8 cellular contexts compared by ENCODE assay signal in the genomic region with DNA sequence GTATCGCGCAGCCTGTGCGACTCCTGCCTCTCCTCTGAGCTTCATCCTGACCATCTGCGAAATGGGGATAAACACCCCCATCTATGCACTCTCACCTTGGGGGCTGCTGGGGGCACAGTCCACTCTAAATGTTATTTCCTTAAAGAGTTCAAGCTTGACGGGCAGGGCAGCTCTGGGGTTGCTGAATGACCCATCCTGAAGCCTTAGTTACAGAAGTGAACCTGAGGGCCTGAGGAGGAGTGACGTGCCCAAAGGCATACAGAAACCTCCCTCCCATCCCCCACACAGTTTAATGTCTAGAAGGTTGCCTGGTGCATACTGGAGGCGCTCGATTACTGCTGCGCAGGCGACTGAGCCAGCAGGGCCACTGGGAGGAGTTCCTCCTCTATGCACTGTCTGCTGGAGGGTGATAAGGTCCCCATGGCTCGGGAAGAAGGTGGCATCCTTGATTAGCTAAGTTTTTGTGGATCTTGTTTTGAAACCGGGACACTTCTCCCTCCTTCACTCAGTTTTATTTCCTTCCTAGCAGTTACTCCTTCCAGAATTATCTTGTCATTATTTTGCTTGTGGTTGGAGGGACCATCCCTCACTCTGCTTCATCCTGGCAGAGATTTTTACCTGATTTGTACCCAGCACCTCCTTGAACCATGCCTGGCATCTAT. TPM values are rescaled to one million over a fixed set of nuclear protein-coding genes. Genes with fewer than 3 reads are reported as not detected.
A peak's percentile ranks its signal among the peaks of the same experiment; 100 is the strongest.
DNase-seq lines count a peak whose midpoint lies in the region; ATAC-seq and TF ChIP-seq lines count a peak whose summit lies in the region.

No MANE protein-coding gene starts in this region.

- peak overlapping the region; percentile 95 to 97 for H3K4me3 Mint-ChIP-seq in effector memory CD8-positive, alpha-beta T cell
- peak overlapping the region; percentile 94 for H3K4me3 Mint-ChIP-seq in stimulated activated effector memory CD8-positive, alpha-beta T cell treated with anti-CD3 and anti-CD28 coated beads, Interleukin-12 subunit alpha, Interleukin-12 subunit beta, amount 100 ng/mL, for 72 hours

- no peaks in the 10 kb centered on the region for H3K9me3 ChIP-seq in mucosa of descending colon

- TF ChIP-seq CTCF in mucosa of descending colon (IDR thresholded peaks at IDR 0.05), result no peak

- no peaks in the 10 kb centered on the region for H3K36me3 ChIP-seq in mucosa of descending colon (ENCODE audit: low read depth)

- peaks cover 11% of the 10 kb centered on the region for H3K4me1 ChIP-seq in mucosa of descending colon (ENCODE audit: low read depth)

- DNase-seq in A172 (ENCODE audit: low spot score), result peak; percentile 72
- peak; percentile 24 for DNase-seq in NCI-H526 treated with DMSO at 0.1 percent for 48 hours (lab: John Stamatoyannopoulos, UW)
- DNase-seq in activated CD4-positive, alpha-beta T cell treated with anti-CD3 and anti-CD28 coated beads, Interleukin-2, amount 50 U/mL, for 1 hour, result peak; percentile 68
- peak; percentile 69 to 81 (median 76) for DNase-seq in effector memory CD8-positive, alpha-beta T cell
- DNase-seq in mucosa of descending colon, result peak; percentile 75 to 88 (median 82)
- peak; percentile 72 to 89 for DNase-seq in stimulated activated effector memory CD8-positive, alpha-beta T cell treated with anti-CD3 and anti-CD28 coated beads, Interleukin-12 subunit alpha, Interleukin-12 subunit beta, amount 100 ng/mL, for 72 hours (ENCODE audit: low spot score in 2 of 2)

- no peaks in the 10 kb centered on the region for H3K9me3 Mint-ChIP-seq in effector memory CD8-positive, alpha-beta T cell
- no peaks in the 10 kb centered on the region for H3K9me3 Mint-ChIP-seq in stimulated activated effector memory CD8-positive, alpha-beta T cell treated with anti-CD3 and anti-CD28 coated beads, Interleukin-12 subunit alpha, Interleukin-12 subunit beta, amount 100 ng/mL, for 72 hours

- ATAC-seq in GM18511 (IDR thresholded peaks at IDR 0.05; ENCODE audit: unreplicated experiment), result peak; percentile 81
- peak; percentile 44 for ATAC-seq in HG03039 (IDR thresholded peaks at IDR 0.05; ENCODE audit: unreplicated experiment)
- peak; percentile 78 for ATAC-seq in effector memory CD8-positive, alpha-beta T cell (replicated peaks)
- peak; percentile 92 for ATAC-seq in mucosa of descending colon
- peak; percentile 91 for ATAC-seq in stimulated activated effector memory CD8-positive, alpha-beta T cell treated with anti-CD3 and anti-CD28 coated beads, Interleukin-12 subunit alpha, Interleukin-12 subunit beta, amount 100 ng/mL, for 72 hours

- peak overlapping the region; percentile 97 to 98 for H3K27ac Mint-ChIP-seq in effector memory CD8-positive, alpha-beta T cell
- H3K27ac Mint-ChIP-seq in stimulated activated effector memory CD8-positive, alpha-beta T cell treated with anti-CD3 and anti-CD28 coated beads, Interleukin-12 subunit alpha, Interleukin-12 subunit beta, amount 100 ng/mL, for 72 hours, result peak overlapping the region; percentile 97

- intact Hi-C loops in mucosa of descending colon (cut with DNase I, micrococcal nuclease), result no loop called here

- H3K4me3 ChIP-seq in mucosa of descending colon, result no peak overlapping the region

- H3K36me3 Mint-ChIP-seq in effector memory CD8-positive, alpha-beta T cell (ENCODE audit: insufficient read depth), result peaks cover 32% of the 10 kb centered on the region
- H3K36me3 Mint-ChIP-seq in stimulated activated effector memory CD8-positive, alpha-beta T cell treated with anti-CD3 and anti-CD28 coated beads, Interleukin-12 subunit alpha, Interleukin-12 subunit beta, amount 100 ng/mL, for 72 hours, result peaks cover 57% of the 10 kb centered on the region

- H3K4me1 Mint-ChIP-seq in effector memory CD8-positive, alpha-beta T cell (ENCODE audit: low read depth in 2 of 2), result peaks cover 18 to 22% of the 10 kb centered on the region in 2 donors
- H3K4me1 Mint-ChIP-seq in stimulated activated effector memory CD8-positive, alpha-beta T cell treated with anti-CD3 and anti-CD28 coated beads, Interleukin-12 subunit alpha, Interleukin-12 subunit beta, amount 100 ng/mL, for 72 hours, result peaks cover 32% of the 10 kb centered on the region

- H3K27me3 Mint-ChIP-seq in effector memory CD8-positive, alpha-beta T cell, result no peaks in the 10 kb centered on the region

RNA-seq across cellular contexts. Expression of a gene that starts 0.6 kb away (rescaled TPM):
- total RNA-seq in A172 (2014; rRNA removed; shearing (Covaris generic)), result 286 and 312 TPM in 2 replicates
- total RNA-seq in mucosa of descending colon, result 100 to 1,000 TPM; 152 to 256 (median 162) TPM

RNA-seq across cellular contexts. Expression of a gene that starts 13.7 kb away (rescaled TPM):
- total RNA-seq in A172 (2014; rRNA removed; shearing (Covaris generic)), result 111 and 117 TPM in 2 replicates
- total RNA-seq in mucosa of descending colon, result 10 to 100 TPM; 63.2 to 76.9 (median 68.8) TPM

RNA-seq across cellular contexts. Expression of a gene that starts 22.1 kb away (rescaled TPM):
- 9.0 and 10.3 TPM in 2 replicates for total RNA-seq in A172 (2014; rRNA removed; shearing (Covaris generic))
- total RNA-seq in mucosa of descending colon, result 10 to 100 TPM; 17.8 to 21.6 (median 18.9) TPM

RNA-seq across cellular contexts. Expression of a gene that starts 27.7 kb away (rescaled TPM):
- 779 and 974 TPM in 2 replicates for total RNA-seq in A172 (2014; rRNA removed; shearing (Covaris generic))
- 100 to 1,000 TPM; 771 to 910 (median 811) TPM for total RNA-seq in mucosa of descending colon

RNA-seq across cellular contexts. Expression of a gene that starts 44.7 kb away (rescaled TPM):
- 122 and 137 TPM in 2 replicates for total RNA-seq in A172 (2014; rRNA removed; shearing (Covaris generic))
- 10 to 100 TPM; 48.2 to 55.4 (median 49.3) TPM for total RNA-seq in mucosa of descending colon

Comparison
In these comparisons a context has a peak if more than half of its experiments do, and no peak if none do; other contexts are left out.
1. DNase-seq: peak in every context shown above with its lines; median percentile 82 in mucosa of descending colon; 80 in stimulated activated effector memory CD8-positive, alpha-beta T cell treated with anti-CD3 and anti-CD28 coated beads, Interleukin-12 subunit alpha, Interleukin-12 subunit beta, amount 100 ng/mL, for 72 hours; 76 in effector memory CD8-positive, alpha-beta T cell; 72 in A172; 68 in activated CD4-positive, alpha-beta T cell treated with anti-CD3 and anti-CD28 coated beads, Interleukin-2, amount 50 U/mL, for 1 hour; 24 in NCI-H526 treated with DMSO at 0.1 percent for 48 hours.